In genomic region chr9:130354806-130355205, GRCh38 we compare ENCODE assay signal across 21 cellular contexts.
"Had no signal": no experiment of that assay in that cellular context is flagged by ENCODE, and none has a peak within 500 bp of the region (broad histone marks: within the 10 kb centered on the region; RNA-seq: fewer than 3 reads in every experiment).

No MANE protein-coding gene starts in this region.

- H3K9me3 ChIP-seq: gastroesophageal sphincter, left lung, pancreas, sigmoid colon, suprapubic skin, tibial nerve had no signal

- H3K27me3 ChIP-seq: gastroesophageal sphincter, hepatocyte, left lung, neural progenitor cell, pancreas, sigmoid colon, suprapubic skin, tibial nerve had no signal

- H3K4me3 ChIP-seq: gastroesophageal sphincter, hepatocyte, left lung, lung, neural progenitor cell, pancreas, sigmoid colon, skin epidermis, suprapubic skin, tibial nerve had no signal

- DNase-seq: cortex of kidney; effector memory CD4-positive, alpha-beta T cell; glutamatergic neuron; kidney glomerular epithelial cell; mesenchymal stem cell; midbrain; occipital lobe; sigmoid colon; stimulated activated CD4-positive, alpha-beta T cell treated with anti-CD3 and anti-CD28 coated beads, Interleukin-2, amount 100 ng/mL, for 24 hours; stimulated activated CD4-positive, alpha-beta T cell treated with anti-CD3 and anti-CD28 coated beads, Interleukin-4, amount 100 ng/mL, for 4 hours; stimulated activated naive CD8-positive, alpha-beta T cell treated with anti-CD3 and anti-CD28 coated beads, Interleukin-15, Interleukin-2, amounts not matched to agents 100 U/mL and 50 U/mL, for 24 hours had no signal

- ATAC-seq: esophagus mucosa; gastroesophageal sphincter; left lung; pancreas; stimulated activated naive CD8-positive, alpha-beta T cell treated with anti-CD3 and anti-CD28 coated beads, Interleukin-15, Interleukin-2, amounts not matched to agents 100 U/mL and 50 U/mL, for 24 hours had no signal

- H3K36me3 ChIP-seq: left lung, neural progenitor cell, pancreas, suprapubic skin, tibial nerve had no signal

- H3K4me1 ChIP-seq: gastroesophageal sphincter, left lung, neural progenitor cell, pancreas had no signal

- H3K27ac ChIP-seq: gastroesophageal sphincter, hepatocyte, left lung, neural progenitor cell, pancreas, skin epidermis, suprapubic skin, tibial nerve had no signal
